ENCODE assay signal across 10 cellular contexts in the genomic region with DNA sequence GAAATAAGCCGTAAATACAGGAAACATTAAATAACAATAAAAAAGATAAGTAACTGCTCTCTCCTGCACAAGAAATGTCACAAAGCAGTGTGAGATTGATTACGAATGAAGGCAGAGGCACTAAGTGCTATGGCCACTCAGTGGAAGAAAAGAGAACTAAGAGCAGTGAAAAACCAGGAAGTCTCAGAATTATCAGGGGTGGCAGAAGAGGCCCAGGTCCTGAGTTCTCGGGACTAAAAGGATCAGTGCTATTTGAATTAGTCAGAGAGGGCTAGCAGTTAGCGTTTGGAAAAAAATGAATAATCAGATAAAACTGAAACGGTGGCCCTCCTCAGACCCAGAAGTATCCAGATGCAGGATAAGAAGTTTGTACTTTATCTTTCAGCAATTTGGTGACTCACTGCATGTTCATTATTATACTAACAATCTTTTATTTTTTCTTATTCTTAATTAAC.
DNase-seq lines count a peak whose midpoint lies in the region; ATAC-seq and TF ChIP-seq lines count a peak whose summit lies in the region.
"Had no signal": no experiment of that assay in that cellular context is flagged by ENCODE, and none has a peak within 500 bp of the region (broad histone marks: within the 10 kb centered on the region; RNA-seq: fewer than 3 reads in every experiment).

No MANE protein-coding gene starts in this region.

- no peaks in the 10 kb centered on the region for H3K9me3 ChIP-seq in HEK293 (ENCODE audit: control insufficient read depth, insufficient read depth, low read depth, low read length)
- H3K9me3 ChIP-seq in right cardiac atrium (ENCODE audit: control insufficient read depth, low read length): no peaks in the 10 kb centered on the region

- H3K4me1 ChIP-seq in HEK293 (ENCODE audit: control insufficient read depth, insufficient read depth, low read length) (peaks cover 4% of the 10 kb centered on the region), right cardiac atrium (ENCODE audit: control insufficient read depth, insufficient read depth, low read length) (peaks cover 2% of the 10 kb centered on the region)

- no peaks in the 10 kb centered on the region for H3K36me3 ChIP-seq in HEK293 (ENCODE audit: control insufficient read depth in 2 of 2, insufficient read depth in 1 of 2, low read length in 2 of 2)

- CTCF ChIA-PET in HEK293 (lab: Yijun Ruan, JAX): no interaction called here

- in situ Hi-C loops in GM13977 (cut with MboI; ENCODE audit: low pct_unique_long_range_greater_than_20kb, low sequenced_read_pairs, unreplicated experiment): no loop called here

- intact Hi-C loops in right cardiac atrium (cut with DNase I): no loop called here

- peak; percentile 71 to 79 for ATAC-seq in right cardiac atrium
- ATAC-seq in GM19023 (IDR thresholded peaks at IDR 0.05; ENCODE audit: unreplicated experiment): no peak

- H3K4me3 ChIP-seq in HEK293 (ENCODE audit: low read depth, low read length): no peak overlapping the region
- H3K4me3 ChIP-seq in right cardiac atrium (ENCODE audit: low read length): no peak overlapping the region

- POLR2A ChIA-PET in HEK293 (lab: Yijun Ruan, JAX): no interaction called here

- H3K27ac ChIP-seq in HEK293 (ENCODE audit: extremely low read depth, low read depth, low read length) (no peak overlapping the region), right cardiac atrium (ENCODE audit: low read length) (no peak overlapping the region)
- H3K27ac ChIP-seq: KMS-11 had no signal

- no peaks in the 10 kb centered on the region for H3K27me3 ChIP-seq in right cardiac atrium (ENCODE audit: control insufficient read depth, insufficient read depth)

- peak; percentile 30; the same call in 1 of the 2 replicates for TF ChIP-seq CTCF in HEK293 (tag by site-specific recombination; IDR thresholded peaks at IDR 0.05)
- no peak for TF ChIP-seq CTCF in GM13977 (IDR thresholded peaks at IDR 0.05; ENCODE audit: extremely low read depth, insufficient read depth, missing control alignments)

- WGBS in right cardiac atrium: 36% methylated on average over 5 of the region's 5 CpGs

- DNase-seq in A172 (ENCODE audit: low spot score) (peak; percentile 83), SKM-1 (lab: John Stamatoyannopoulos, UW; ENCODE audit: unreplicated experiment) (peak; percentile 51), right cardiac atrium (no peak), C1 segment of cervical spinal cord (lab: John Stamatoyannopoulos, UW) (no peak), GM13977 (ENCODE audit: low spot score) (no peak)
- no peak for DNase-seq in activated CD4-positive, CD25-positive, alpha-beta regulatory T cell treated with anti-CD3 and anti-CD28 coated beads, Interleukin-2, amount 50 U/mL, for 72 hours
- DNase-seq: activated CD4-positive, alpha-beta T cell treated with anti-CD3 and anti-CD28 coated beads, Interleukin-2, amount 10 ng/mL, durations not matched to agents 24 days and 14 days had no signal

TF ChIP-seq in HEK293, 187 proteins besides CTCF, POLR2A, EP300 and RAD21 (continues in another document):
- TF ChIP-seq ZNF18 (tag by site-specific recombination; IDR thresholded peaks at IDR 0.05): no peak
- TF ChIP-seq SP7 (tag by site-specific recombination; IDR thresholded peaks at IDR 0.05): no peak
- TF ChIP-seq AEBP2 (tag by site-specific recombination; IDR thresholded peaks at IDR 0.05; ENCODE audit: borderline replicate concordance): no peak
- no peak for TF ChIP-seq ZNF837 (tag by site-specific recombination; IDR thresholded peaks at IDR 0.05)
- no peak for TF ChIP-seq ZNF610 (tag by site-specific recombination; IDR thresholded peaks at IDR 0.05; ENCODE audit: borderline replicate concordance)
- no peak for TF ChIP-seq ZNF776 (tag by site-specific recombination; IDR thresholded peaks at IDR 0.05; ENCODE audit: borderline replicate concordance)
- TF ChIP-seq ZNF335 (tag by site-specific recombination; conservative IDR thresholded peaks at IDR 0.05): peak; percentile 31; the same call in 1 of the 2 replicates
- no peak for TF ChIP-seq PATZ1 (tag by site-specific recombination; IDR thresholded peaks at IDR 0.05)
- TF ChIP-seq ZNF311 (tag by site-specific recombination; IDR thresholded peaks at IDR 0.05; ENCODE audit: borderline replicate concordance): no peak
- no peak for TF ChIP-seq ZNF398 (tag by site-specific recombination; IDR thresholded peaks at IDR 0.05)
- no peak for TF ChIP-seq ZBTB48 (tag by site-specific recombination; IDR thresholded peaks at IDR 0.05)
- no peak for TF ChIP-seq ZNF274 (IDR thresholded peaks at IDR 0.05; ENCODE audit: low read length)
- TF ChIP-seq ZNF274 (tag by site-specific recombination; IDR thresholded peaks at IDR 0.05; ENCODE audit: borderline replicate concordance): no peak
- no peak for TF ChIP-seq ZNF792 (tag by site-specific recombination; IDR thresholded peaks at IDR 0.05)
- TF ChIP-seq ZNF791 (tag by site-specific recombination; IDR thresholded peaks at IDR 0.05): no peak
- TF ChIP-seq ZNF175 (tag by site-specific recombination; IDR thresholded peaks at IDR 0.05): no peak
- TF ChIP-seq ZNF596 (tag by site-specific recombination; IDR thresholded peaks at IDR 0.05): peak; percentile 9; the same call in 1 of the 2 replicates
- no peak for TF ChIP-seq ZNF223 (tag by site-specific recombination; IDR thresholded peaks at IDR 0.05)
- no peak for TF ChIP-seq HOXC10 (CRISPR knock-in tag; IDR thresholded peaks at IDR 0.05)
- TF ChIP-seq TRIM28 (IDR thresholded peaks at IDR 0.05; ENCODE audit: borderline replicate concordance, low read length): no peak
- peak; percentile 31 for TF ChIP-seq ZNF664 (tag by site-specific recombination; IDR thresholded peaks at IDR 0.05)
- TF ChIP-seq TCF7L2 (IDR thresholded peaks at IDR 0.05; ENCODE audit: borderline replicate concordance, low read depth, low read length): peak; percentile 14; the same call in 1 of the 2 replicates

Comparison
In these comparisons a context has a peak if more than half of its experiments do, and no peak if none do; other contexts are left out.
1. DNase-seq: peak in A172 (single experiment) and SKM-1 (single experiment); none in right cardiac atrium (0 of 3), C1 segment of cervical spinal cord (0 of 14), GM13977 (single experiment) and activated CD4-positive, CD25-positive, alpha-beta regulatory T cell treated with anti-CD3 and anti-CD28 coated beads, Interleukin-2, amount 50 U/mL, for 72 hours (single experiment).